In genomic region chr17:78186689-78187595, GRCh38 we compare ENCODE assay signal across 8 cellular contexts. TPM values are rescaled to one million over a fixed set of nuclear protein-coding genes. Genes with fewer than 3 reads are reported as not detected.
DNase-seq lines count a peak whose midpoint lies in the region; ATAC-seq and TF ChIP-seq lines count a peak whose summit lies in the region.

TSS of gene AFMID (plus strand) at chr17:78187362. CDS start at chr17:78187371, 9 bp downstream.
TSS of gene TK1 (minus strand) at chr17:78187052. CDS start at chr17:78186994, 58 bp downstream.

- peak within 1 kb of the TSS; percentile 92 for H3K4me3 Mint-ChIP-seq in T-helper 1 cell treated with Interleukin-12 subunit alpha and Interleukin-12 subunit beta and Interleukin-4 antibody, amounts not matched to agents 30 μg/mL and 1 μg/mL, for 36 hours

- in situ Hi-C loops in GM13976 (cut with MboI; ENCODE audit: low sequenced_read_pairs, unreplicated experiment): no loop called here

- H3K4me1 ChIP-seq in right atrium auricular region: peaks cover 0 to 28% of the 10 kb centered on the region in 2 donors
- H3K4me1 ChIP-seq in vagina: peaks cover 26% of the 10 kb centered on the region

- peak within 1 kb of the TSS; percentile 32 to 61 for H3K4me3 ChIP-seq in right atrium auricular region
- peak within 1 kb of the TSS; percentile 46 to 56 for H3K4me3 ChIP-seq in vagina

- peak in 1 of 2 donors; percentile 41 for TF ChIP-seq POLR2A in vagina (IDR thresholded peaks at IDR 0.05)

- TF ChIP-seq CTCF in GM13976 (IDR thresholded peaks at IDR 0.05; ENCODE audit: borderline replicate concordance, control extremely low read depth, extremely low read depth, insufficient read depth, missing control alignments) (peak; percentile 35), right atrium auricular region (IDR thresholded peaks at IDR 0.05) (peak; percentile 81 to 89), vagina (IDR thresholded peaks at IDR 0.05) (peak; percentile 58 to 81 (median 60))

- intact Hi-C loops in vagina (cut with DNase I): loop anchor here (1.0 kb wide), 1 partner anchor 39 kb away; no protein-coding TSS in a partner anchor

- no peaks in the 10 kb centered on the region for H3K27me3 Mint-ChIP-seq in T-helper 1 cell treated with Interleukin-12 subunit alpha and Interleukin-12 subunit beta and Interleukin-4 antibody, amounts not matched to agents 30 μg/mL and 1 μg/mL, for 36 hours (ENCODE audit: low read depth)

- H3K27me3 ChIP-seq in right atrium auricular region: no peaks in the 10 kb centered on the region
- no peaks in the 10 kb centered on the region for H3K27me3 ChIP-seq in vagina

- H3K9me3 Mint-ChIP-seq in T-helper 1 cell treated with Interleukin-12 subunit alpha and Interleukin-12 subunit beta and Interleukin-4 antibody, amounts not matched to agents 30 μg/mL and 1 μg/mL, for 36 hours: no peaks in the 10 kb centered on the region

- peak; percentile 88 for ATAC-seq in HG02852 (IDR thresholded peaks at IDR 0.05; ENCODE audit: unreplicated experiment)

- H3K27ac Mint-ChIP-seq in T-helper 1 cell treated with Interleukin-12 subunit alpha and Interleukin-12 subunit beta and Interleukin-4 antibody, amounts not matched to agents 30 μg/mL and 1 μg/mL, for 36 hours: peak within 1 kb of the TSS; percentile 72

- peaks cover 2% of the 10 kb centered on the region for H3K36me3 Mint-ChIP-seq in T-helper 1 cell treated with Interleukin-12 subunit alpha and Interleukin-12 subunit beta and Interleukin-4 antibody, amounts not matched to agents 30 μg/mL and 1 μg/mL, for 36 hours (ENCODE audit: low read depth)

- H3K4me1 Mint-ChIP-seq in T-helper 1 cell treated with Interleukin-12 subunit alpha and Interleukin-12 subunit beta and Interleukin-4 antibody, amounts not matched to agents 30 μg/mL and 1 μg/mL, for 36 hours (ENCODE audit: low read depth): peaks cover 22% of the 10 kb centered on the region

- H3K27ac ChIP-seq in right atrium auricular region: peak within 1 kb of the TSS; percentile 42 to 79
- peak within 1 kb of the TSS; percentile 73 for H3K27ac ChIP-seq in vagina

- H3K36me3 ChIP-seq in right atrium auricular region (peaks cover 10% of the 10 kb centered on the region), vagina (no peaks in the 10 kb centered on the region)

- H3K9me3 ChIP-seq in right atrium auricular region: no peaks in the 10 kb centered on the region
- no peaks in the 10 kb centered on the region for H3K9me3 ChIP-seq in vagina

- DNase-seq in GM13976 (ENCODE audit: low spot score) (peak; percentile 100), NCI-H146 (lab: John Stamatoyannopoulos, UW) (peak; percentile 98), amygdala (lab: John Stamatoyannopoulos, UW) (peak; percentile 51 to 97 (median 92)), right atrium auricular region (ENCODE audit: low spot score) (peak; percentile 97), pulmonary artery endothelial cell (ENCODE audit: low read depth, low spot score) (peak; percentile 87), vagina (ENCODE audit: extremely low spot score in 2 of 2) (peak in 1 of 2 donors; percentile 97)

RNA-seq across cellular contexts. Expression of gene AFMID, which starts in this region (rescaled TPM):
- total RNA-seq in right atrium auricular region (10 to 100 TPM; 28.6 to 35.3 TPM), pulmonary artery endothelial cell (46.6 and 49.5 TPM in 2 replicates), vagina (47.6 TPM)

RNA-seq across cellular contexts. Expression of gene TK1, which starts in this region (rescaled TPM):
- total RNA-seq in right atrium auricular region (1 to 10 TPM; 2.2 TPM), pulmonary artery endothelial cell (108 and 190 TPM in 2 replicates), vagina (3.7 TPM)

Comparison
In these comparisons a context has a peak if more than half of its experiments do, and no peak if none do; other contexts are left out.
1. RNA of gene TK1 (total RNA-seq): 108 to 190 TPM in pulmonary artery endothelial cell; 3.7 TPM in vagina (single experiment) and 2.2 TPM in right atrium auricular region; every median in the first group is over 10 times any median in the second.
2. CTCF ChIP-seq: peak in every context shown above with its lines; median percentile 85 in right atrium auricular region; 60 in vagina; 35 in GM13976.